Comparison of ENCODE assay signal across 1 cellular context in the genomic region with DNA sequence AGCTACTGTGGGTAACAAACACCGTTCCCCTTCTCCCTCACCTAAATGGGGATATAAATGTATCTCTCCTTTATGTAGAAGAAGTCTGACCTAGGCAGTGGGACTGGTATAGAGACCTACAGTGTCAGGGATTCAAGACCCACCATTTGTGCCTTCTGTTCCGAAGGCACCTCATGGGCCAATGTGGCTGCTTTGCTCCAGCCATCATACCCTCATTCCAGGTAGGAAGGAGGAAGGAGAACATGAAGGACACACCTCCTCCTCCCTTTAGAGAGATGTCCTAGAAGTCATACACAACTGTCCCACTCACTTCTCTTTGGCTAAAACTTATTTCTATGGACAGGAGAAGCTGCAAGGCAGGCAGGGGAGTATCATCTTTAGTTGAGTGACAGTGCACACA.
TF ChIP-seq lines count a peak whose summit lies in the region.

No MANE protein-coding gene starts in this region.

TF ChIP-seq in HEK293, 187 proteins besides CTCF, POLR2A, EP300 and RAD21 (continued from another document):
- TF ChIP-seq, protein P1, sequence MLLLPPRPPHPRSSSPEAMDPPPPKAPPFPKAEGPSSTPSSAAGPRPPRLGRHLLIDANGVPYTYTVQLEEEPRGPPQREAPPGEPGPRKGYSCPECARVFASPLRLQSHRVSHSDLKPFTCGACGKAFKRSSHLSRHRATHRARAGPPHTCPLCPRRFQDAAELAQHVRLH (tag by site-specific recombination; IDR thresholded peaks at IDR 0.05) = peak; percentile 79; the same call in 1 of the 2 replicates
- TF ChIP-seq ZNF433 (tag by site-specific recombination; IDR thresholded peaks at IDR 0.05; ENCODE audit: low read depth) = no peak
